In the genomic region with DNA sequence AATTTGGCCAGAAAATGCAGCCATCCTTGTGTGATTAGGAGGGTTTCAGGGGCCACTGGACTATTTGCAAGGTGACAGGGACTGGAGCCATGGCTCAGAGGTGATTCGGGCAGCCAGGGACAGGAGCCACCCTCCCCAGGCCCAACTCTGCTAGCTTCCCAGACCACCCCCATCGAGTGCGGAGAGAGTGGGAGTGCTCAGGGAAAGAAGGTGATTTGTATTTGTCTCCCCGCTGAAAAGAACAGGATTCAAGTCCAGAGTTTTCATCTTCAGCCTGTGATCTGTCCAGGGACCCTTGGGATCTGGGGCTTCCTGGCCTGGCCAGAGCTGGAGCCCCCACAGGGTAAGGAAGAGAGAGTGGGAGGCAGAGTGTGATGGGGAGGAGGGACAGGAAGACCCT, we compare ENCODE assay signal across 22 cellular contexts. TPM values are rescaled to one million over a fixed set of nuclear protein-coding genes. Genes with fewer than 3 reads are reported as not detected.
DNase-seq lines count a peak whose midpoint lies in the region; ATAC-seq, FAIRE-seq and TF ChIP-seq lines count a peak whose summit lies in the region.
"Had no signal": no experiment of that assay in that cellular context is flagged by ENCODE, and none has a peak within 500 bp of the region (broad histone marks: within the 10 kb centered on the region; RNA-seq: fewer than 3 reads in every experiment).

No MANE protein-coding gene starts in this region.

- no peaks in the 10 kb centered on the region for H3K79me2 ChIP-seq in H9 (ENCODE audit: insufficient read depth, low read length)
- no peaks in the 10 kb centered on the region for H3K79me2 ChIP-seq in PC-9 (ENCODE audit: low read depth)
- H3K79me2 ChIP-seq in endothelial cell of umbilical vein (ENCODE audit: control insufficient read depth, insufficient read depth, low read length) = no peaks in the 10 kb centered on the region
- no peaks in the 10 kb centered on the region for H3K79me2 ChIP-seq in trophoblast cell (ENCODE audit: control insufficient read depth, insufficient read depth, low read length, poor library complexity)
- H3K79me2 ChIP-seq: parathyroid adenoma had no signal

- ATAC-seq in HG03342 (IDR thresholded peaks at IDR 0.05; ENCODE audit: unreplicated experiment) = no peak
- ATAC-seq: naive thymus-derived CD4-positive, alpha-beta T cell had no signal

- H2BK15ac ChIP-seq in H9 (ENCODE audit: low read depth, low read length) = no peak overlapping the region

- H4K8ac ChIP-seq in H9 (replicated peaks; ENCODE audit: insufficient read length, low read depth, low read length) = no peak overlapping the region
- H4K8ac ChIP-seq in trophoblast cell (ENCODE audit: low read depth, low read length) = no peak overlapping the region

- H2BK5ac ChIP-seq in H9 (ENCODE audit: insufficient read length, low read length) = no peak overlapping the region
- H2BK5ac ChIP-seq in trophoblast cell (ENCODE audit: low read depth, low read length, poor library complexity) = no peak overlapping the region

- no peak overlapping the region for H3K14ac ChIP-seq in H9 (ENCODE audit: insufficient read depth, low read length)
- H3K14ac ChIP-seq in trophoblast cell (ENCODE audit: low read length) = no peak overlapping the region

- H3K9me1 ChIP-seq in endothelial cell of umbilical vein (replicated peaks; ENCODE audit: control insufficient read depth, extremely low read depth, insufficient read depth, low read length) = no peaks in the 10 kb centered on the region

- no CpG with 5 or more reads among the region's 4 CpGs for WGBS in H9 (ENCODE audit: extremely low coverage, insufficient read length, low lambda C conversion rate)
- no CpG with 5 or more reads among the region's 4 CpGs for WGBS in trophoblast cell (ENCODE audit: extremely low coverage, insufficient coverage, insufficient read length)
- 68 to 88% methylated on average over 4 of the region's 4 CpGs for WGBS in lower leg skin, 2 donors

- BruUV-seq in PC-9 (replicated peaks; lab: Mats Ljungman, UMichigan) = TSS peak; percentile 31
- BruUV-seq in endothelial cell of umbilical vein (replicated peaks; lab: Mats Ljungman, UMichigan) = TSS peak; percentile 58

- no peaks in the 10 kb centered on the region for H3K9me3 ChIP-seq in H9 (ENCODE audit: control insufficient read depth, low read depth, low read length)
- no peaks in the 10 kb centered on the region for H3K9me3 ChIP-seq in PC-9 (ENCODE audit: insufficient read depth, low read depth)
- no peaks in the 10 kb centered on the region for H3K9me3 ChIP-seq in endothelial cell of umbilical vein (replicated peaks; ENCODE audit: control insufficient read depth, insufficient read depth, low read length)
- H3K9me3 ChIP-seq in trophoblast cell (ENCODE audit: insufficient read depth, low read depth, low read length) = no peaks in the 10 kb centered on the region

- H3K4ac ChIP-seq in H9 (ENCODE audit: low read depth, low read length) = no peak overlapping the region
- H3K4ac ChIP-seq in trophoblast cell (ENCODE audit: low read depth, low read length) = no peak overlapping the region

- no peak overlapping the region for H4K91ac ChIP-seq in H9 (ENCODE audit: insufficient read length, low read depth, low read length)
- H4K91ac ChIP-seq in trophoblast cell (ENCODE audit: low read depth, low read length) = peak overlapping the region; percentile 41

- FAIRE-seq in endothelial cell of umbilical vein (lab: Jason Lieb, UNC) = no peak
- FAIRE-seq: HTR-8/SVneo had no signal

- no peak for TF ChIP-seq POLR2A in endothelial cell of umbilical vein (IDR thresholded peaks at IDR 0.05; ENCODE audit: low read depth, low read length)
- no peak for TF ChIP-seq POLR2A in lower leg skin (IDR thresholded peaks at IDR 0.05)

- H3K27me3 Mint-ChIP-seq in H9 (ENCODE audit: low read depth) = no peaks in the 10 kb centered on the region
- H3K27me3 Mint-ChIP-seq: activated naive CD8-positive, alpha-beta T cell treated with anti-CD3 and anti-CD28 coated beads for 36 hours; CD4-positive, alpha-beta memory T cell; naive thymus-derived CD4-positive, alpha-beta T cell had no signal

- no peak overlapping the region for H3K18ac ChIP-seq in H9 (ENCODE audit: insufficient read length, low read depth, low read length)
- no peak overlapping the region for H3K18ac ChIP-seq in trophoblast cell (ENCODE audit: low read length)

- H4K12ac ChIP-seq in trophoblast cell (ENCODE audit: low read depth, low read length) = no peak overlapping the region

- H2AFZ ChIP-seq in H9 (ENCODE audit: low read length) (no peak overlapping the region), PC-9 (no peak overlapping the region), endothelial cell of umbilical vein (ENCODE audit: low read depth, low read length) (no peak overlapping the region), trophoblast cell (ENCODE audit: insufficient read depth, low read length, poor library complexity) (no peak overlapping the region)
- H2AFZ ChIP-seq: parathyroid adenoma had no signal

- H3K4me3 ChIP-seq in PC-9 (no peak overlapping the region), endothelial cell of umbilical vein (replicated peaks in 1 of 3; ENCODE audit: insufficient read depth in 1 of 3, low read depth in 1 of 3, low read length in 3 of 3) (no peak overlapping the region), trophoblast cell (ENCODE audit: low read depth, low read length) (no peak overlapping the region), lower leg skin (ENCODE audit: low read depth, poor library complexity, severe bottlenecking) (no peak overlapping the region)
- H3K4me3 ChIP-seq: SK-N-MC had no signal

- H4K20me1 ChIP-seq in H9 (ENCODE audit: control insufficient read depth, insufficient read depth, insufficient read length) (no peaks in the 10 kb centered on the region), PC-9 (ENCODE audit: insufficient read depth) (no peaks in the 10 kb centered on the region; the same call in 1 of the 2 replicates), endothelial cell of umbilical vein (replicated peaks; ENCODE audit: control insufficient read depth, extremely low read depth, insufficient read depth, low read length) (no peaks in the 10 kb centered on the region)

- no peak overlapping the region for H3T11ph ChIP-seq in H9 (ENCODE audit: low read length)

- dilution Hi-C loops in endothelial cell of umbilical vein (cut with MboI; ENCODE audit: extremely low pct_ligation_motif_present, low sequenced_read_pairs) = no loop called here

- no peaks in the 10 kb centered on the region for H3K27me3 ChIP-seq in H9 (ENCODE audit: insufficient read depth, low read length)
- no peaks in the 10 kb centered on the region for H3K27me3 ChIP-seq in PC-9 (ENCODE audit: insufficient read depth, low read depth)
- H3K27me3 ChIP-seq in endothelial cell of umbilical vein (ENCODE audit: control insufficient read depth in 2 of 2, insufficient read depth in 2 of 2, low read length in 2 of 2) = no peaks in the 10 kb centered on the region
- H3K27me3 ChIP-seq in trophoblast cell (ENCODE audit: insufficient read depth, low read length) = no peaks in the 10 kb centered on the region

- H3K36me3 ChIP-seq in PC-9 (ENCODE audit: low read depth) (peaks cover 4% of the 10 kb centered on the region; the same call in 1 of the 2 replicates), endothelial cell of umbilical vein (ENCODE audit: control insufficient read depth in 2 of 2, extremely low read depth in 1 of 2, insufficient read depth in 2 of 2, low read length in 2 of 2) (peaks cover 0 to 38% of the 10 kb centered on the region in 2 experiments), trophoblast cell (ENCODE audit: control insufficient read depth in 1 of 2, insufficient read depth in 2 of 2, low read length in 2 of 2) (peaks cover 41 to 43% of the 10 kb centered on the region in 2 experiments)

- H3K79me1 ChIP-seq in H9 (ENCODE audit: insufficient read depth, low read depth, low read length, poor library complexity, severe bottlenecking) (no peaks in the 10 kb centered on the region), trophoblast cell (ENCODE audit: low read length) (no peaks in the 10 kb centered on the region)

- no peak overlapping the region for H3K4me2 ChIP-seq in H9 (ENCODE audit: insufficient read depth, insufficient read length, low read length)
- H3K4me2 ChIP-seq in PC-9 = no peak overlapping the region
- H3K4me2 ChIP-seq in endothelial cell of umbilical vein (ENCODE audit: insufficient read depth, low read length) = no peak overlapping the region
- H3K4me2 ChIP-seq in trophoblast cell (ENCODE audit: low read length) = no peak overlapping the region

- no peaks in the 10 kb centered on the region for H3K9me3 Mint-ChIP-seq in H9
- H3K9me3 Mint-ChIP-seq: activated naive CD8-positive, alpha-beta T cell treated with anti-CD3 and anti-CD28 coated beads for 36 hours; activated T-helper 2 cell treated with anti-CD3 and anti-CD28 coated beads, Interferon-gamma antibody, Interleukin-2, Interleukin-4, amounts not matched to agents 10 μg/mL and 5 μg/mL and 100 μg/mL, durations not matched to agents 14 hours and 24 hours and 36 hours had no signal

- H3K9me2 ChIP-seq in PC-9 (ENCODE audit: insufficient read depth) = no peaks in the 10 kb centered on the region

- POLR2A ChIA-PET in PC-9 (lab: Charles Lee; ENCODE audit: unreplicated experiment) = interaction anchor here (0.6 kb wide), 1 partner anchor 54 kb away, joined by 5 read pairs; no protein-coding TSS in a partner anchor
- POLR2A ChIA-PET in endothelial cell of umbilical vein (lab: Charles Lee) = no interaction called here

- H3K9ac ChIP-seq in H9 (ENCODE audit: extremely low read depth, insufficient read length, low read length) (no peak overlapping the region), endothelial cell of umbilical vein (replicated peaks; ENCODE audit: extremely low read depth, insufficient read depth, low read length) (no peak overlapping the region), trophoblast cell (ENCODE audit: low read length) (no peak overlapping the region)
- H3K9ac ChIP-seq: parathyroid adenoma had no signal

- H3K4me1 ChIP-seq in H9 (ENCODE audit: insufficient read depth, low read length) (peaks cover 5% of the 10 kb centered on the region; the same call in 1 of the 2 replicates), PC-9 (replicated peaks; ENCODE audit: insufficient read depth) (no peaks in the 10 kb centered on the region), endothelial cell of umbilical vein (ENCODE audit: control insufficient read depth, extremely low read depth, insufficient read depth, low read length) (no peaks in the 10 kb centered on the region), trophoblast cell (ENCODE audit: control insufficient read depth in 1 of 2, insufficient read depth in 2 of 2, low read length in 2 of 2) (peaks cover 5% of the 10 kb centered on the region in 2 experiments)
- H3K4me1 ChIP-seq: parathyroid adenoma had no signal

- CTCF ChIA-PET in PC-9 (lab: Charles Lee) (no interaction called here), endothelial cell of umbilical vein (lab: Charles Lee) (no interaction called here)

- peaks cover 24% of the 10 kb centered on the region; the same call in 1 of the 2 replicates for H3F3A ChIP-seq in PC-9 (ENCODE audit: insufficient read depth, low read depth)

- peak overlapping the region; percentile 38 for H2BK12ac ChIP-seq in H9 (ENCODE audit: insufficient read length, low read depth, low read length)
- H2BK12ac ChIP-seq in trophoblast cell (ENCODE audit: low read length) = peak overlapping the region; percentile 20

- peaks cover 6 to 40% (median 27%) of the 10 kb centered on the region in 3 experiments; a peak in 6 of 7 replicates for H3K36me3 Mint-ChIP-seq in H9 (ENCODE audit: insufficient read depth in 1 of 3, low read depth in 3 of 3)

- peaks cover 16 to 33% of the 10 kb centered on the region in 2 experiments for H3K4me1 Mint-ChIP-seq in H9
- H3K4me1 Mint-ChIP-seq: activated naive CD8-positive, alpha-beta T cell treated with anti-CD3 and anti-CD28 coated beads for 36 hours; naive thymus-derived CD4-positive, alpha-beta T cell had no signal

- DNase-seq in H9 (no peak), PC-9 (no peak), endothelial cell of umbilical vein (ENCODE audit: low read depth, low spot score) (no peak), trophoblast cell (no peak), NCI-H1436 treated with DMSO at 0.1 percent for 48 hours (lab: John Stamatoyannopoulos, UW) (no peak), lower leg skin (ENCODE audit: low spot score in 2 of 2) (no peak)
- DNase-seq in central memory CD4-positive, alpha-beta T cell = no peak
- DNase-seq: activated CD4-positive, alpha-beta T cell treated with anti-CD3 and anti-CD28 coated beads, Interleukin-2, amount 50 U/mL, for 1 hour; activated naive CD8-positive, alpha-beta T cell treated with anti-CD3 and anti-CD28 coated beads for 36 hours; CD4-positive, alpha-beta memory T cell; mesenchymal stem cell; naive thymus-derived CD4-positive, alpha-beta T cell; NCI-H1105; NCI-H2081; NCI-H446; T-helper 2 cell had no signal

- no peak overlapping the region for H3K56ac ChIP-seq in H9 (ENCODE audit: insufficient read length, low read depth, low read length)

- peaks cover 3% of the 10 kb centered on the region for H3K23me2 ChIP-seq in H9 (ENCODE audit: insufficient read length, low read depth, low read length, poor library complexity, severe bottlenecking)

- peak overlapping the region; percentile 56 to 93 (median 93) for H3K27ac Mint-ChIP-seq in H9
- H3K27ac Mint-ChIP-seq: activated naive CD8-positive, alpha-beta T cell treated with anti-CD3 and anti-CD28 coated beads for 36 hours; activated T-helper 2 cell treated with anti-CD3 and anti-CD28 coated beads, Interferon-gamma antibody, Interleukin-2, Interleukin-4, amounts not matched to agents 10 μg/mL and 5 μg/mL and 100 μg/mL, durations not matched to agents 14 hours and 24 hours and 36 hours had no signal

- H3K4me3 Mint-ChIP-seq in H9 = no peak overlapping the region; a peak in 1 of 5 replicates
- H3K4me3 Mint-ChIP-seq: activated naive CD8-positive, alpha-beta T cell treated with anti-CD3 and anti-CD28 coated beads for 36 hours; naive thymus-derived CD4-positive, alpha-beta T cell had no signal

- no peak overlapping the region for H2BK120ac ChIP-seq in H9 (ENCODE audit: low read depth, low read length, poor library complexity, severe bottlenecking)
- no peak overlapping the region for H2BK120ac ChIP-seq in trophoblast cell (ENCODE audit: insufficient read depth, low read length, poor library complexity)

- H2AK5ac ChIP-seq in H9 (ENCODE audit: insufficient read length, low read length) = no peak overlapping the region
- peak overlapping the region; percentile 43 for H2AK5ac ChIP-seq in trophoblast cell (ENCODE audit: low read length)

- intact Hi-C loops in PC-9 (cut with micrococcal nuclease; ENCODE audit: unreplicated experiment) (no loop called here), endothelial cell of umbilical vein (cut with micrococcal nuclease) (no loop called here), lower leg skin (cut with DNase I; ENCODE audit: low total_unique reads) (no loop called here)

- H3K27ac ChIP-seq in H9 (ENCODE audit: insufficient read length, low read depth, low read length) (no peak overlapping the region), PC-9 (no peak overlapping the region), endothelial cell of umbilical vein (ENCODE audit: insufficient read depth, low read depth, low read length) (no peak overlapping the region), trophoblast cell (ENCODE audit: low read depth, low read length) (no peak overlapping the region)
- H3K27ac ChIP-seq: parathyroid adenoma, SK-N-MC, VCaP had no signal

- no peak overlapping the region for H3K23ac ChIP-seq in H9 (ENCODE audit: insufficient read length, low read depth, low read length)
- no peak overlapping the region for H3K23ac ChIP-seq in trophoblast cell (ENCODE audit: low read length)

- no peak overlapping the region for H4K5ac ChIP-seq in H9 (ENCODE audit: insufficient read length, low read depth, low read length)

- no peak overlapping the region for H2BK20ac ChIP-seq in H9 (ENCODE audit: low read depth, low read length, poor library complexity, severe bottlenecking)

- TF ChIP-seq CTCF in H9 (conservative IDR thresholded peaks at IDR 0.05) (no peak), PC-9 (conservative IDR thresholded peaks at IDR 0.05) (no peak), endothelial cell of umbilical vein (IDR thresholded peaks at IDR 0.05; ENCODE audit: extremely low read depth in 1 of 2, insufficient read depth in 1 of 2, low read depth in 1 of 2, low read length in 2 of 2) (no peak), lower leg skin (IDR thresholded peaks at IDR 0.05) (no peak)

RNA-seq across cellular contexts. Expression of a gene that starts 22.4 kb away (rescaled TPM):
- total RNA-seq in H9 (2021) (17.7 and 17.9 TPM in 2 replicates), PC-9 (2021) (19.4 and 28.2 TPM in 2 replicates), endothelial cell of umbilical vein (2.2 and 2.9 TPM in 2 replicates), lower leg skin (10 to 100 TPM; 27.3 to 56.1 (median 42.8) TPM)
- 4.0 and 5.3 TPM in 2 replicates for polyA plus RNA-seq in endothelial cell of umbilical vein
- polyA plus RNA-seq in endothelial cell of umbilical vein (2011; cell fraction: cytosol; rRNA removed) = 2.2 and 4.2 TPM in 2 replicates
- 2.1 and 3.2 TPM in 2 replicates for polyA plus RNA-seq in endothelial cell of umbilical vein (2011; cell fraction: nucleus; rRNA removed)
- 1.5 and 1.6 TPM in 2 replicates for polyA plus RNA-seq in endothelial cell of umbilical vein (2012)
- polyA minus RNA-seq in endothelial cell of umbilical vein = 9.3 and 13.6 TPM in 2 replicates
- 1.0 TPM for polyA minus RNA-seq in endothelial cell of umbilical vein (2011; cell fraction: cytosol; rRNA and poly(A)+ RNA removed)
- 2.5 and 3.1 TPM in 2 replicates for polyA minus RNA-seq in endothelial cell of umbilical vein (2011; cell fraction: nucleus; rRNA and poly(A)+ RNA removed)
- polyA plus RNA-seq in trophoblast cell (2013) = 4.0 and 4.4 TPM in 2 replicates

RNA-seq across cellular contexts. Expression of a gene that starts 58.1 kb away (rescaled TPM):
- total RNA-seq in H9 (2021) (67.0 and 69.3 TPM in 2 replicates), PC-9 (2021) (54.5 and 62.7 TPM in 2 replicates), endothelial cell of umbilical vein (89.6 and 95.9 TPM in 2 replicates), lower leg skin (10 to 100 TPM; 19.9 to 39.9 (median 31.2) TPM)
- polyA plus RNA-seq in endothelial cell of umbilical vein = 66.8 and 72.7 TPM in 2 replicates
- polyA plus RNA-seq in endothelial cell of umbilical vein (2011; cell fraction: cytosol; rRNA removed) = 64.1 and 83.2 TPM in 2 replicates
- polyA plus RNA-seq in endothelial cell of umbilical vein (2011; cell fraction: nucleus; rRNA removed) = 105 and 121 TPM in 2 replicates
- polyA plus RNA-seq in endothelial cell of umbilical vein (2012) = 75.3 and 75.8 TPM in 2 replicates
- 66.2 and 73.9 TPM in 2 replicates for polyA minus RNA-seq in endothelial cell of umbilical vein
- 14.8 TPM for polyA minus RNA-seq in endothelial cell of umbilical vein (2011; cell fraction: cytosol; rRNA and poly(A)+ RNA removed)
- 30.1 and 44.2 TPM in 2 replicates for polyA minus RNA-seq in endothelial cell of umbilical vein (2011; cell fraction: nucleus; rRNA and poly(A)+ RNA removed)
- 31.6 and 32.5 TPM in 2 replicates for polyA plus RNA-seq in trophoblast cell (2013)
